In the genomic region with DNA sequence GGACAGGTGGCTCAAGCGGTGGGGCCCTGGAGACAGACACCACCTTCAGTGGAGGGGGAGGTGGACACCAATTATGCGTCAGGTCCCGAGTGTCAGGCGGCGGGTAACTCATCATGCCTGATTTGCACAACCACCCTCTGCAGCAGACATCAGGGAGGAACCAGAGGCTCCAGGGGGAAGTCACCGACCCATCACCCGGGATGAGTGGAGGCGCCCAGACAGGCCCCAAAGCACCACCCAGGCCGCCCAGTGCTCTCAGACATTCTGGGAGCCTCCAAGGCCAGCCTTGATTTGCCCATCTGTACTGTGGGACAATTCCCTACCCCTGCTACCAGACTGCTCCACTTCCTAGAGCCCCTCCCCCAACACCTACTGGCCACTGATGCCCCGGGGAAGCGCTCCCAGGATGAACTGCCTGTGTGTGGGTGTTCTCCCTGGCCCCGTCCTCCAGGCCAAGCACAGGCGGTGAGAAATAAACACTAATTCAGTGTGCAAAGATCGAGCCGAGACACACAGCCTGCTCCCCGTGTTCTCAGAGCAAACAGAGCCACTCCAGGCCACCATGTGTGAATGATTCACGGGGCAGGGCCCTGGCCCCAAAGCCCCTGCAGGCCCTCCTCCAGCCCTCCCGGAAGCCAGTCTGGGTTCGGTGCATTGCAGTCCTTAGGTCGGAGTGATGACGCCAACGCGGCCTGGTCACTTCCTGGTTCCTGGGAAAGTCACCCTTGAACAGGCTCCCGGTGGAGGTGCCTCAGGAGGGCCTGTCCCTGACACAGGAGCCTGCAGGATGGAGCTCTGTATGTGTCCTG, we compare ENCODE assay signal across 1 cellular context.
TF ChIP-seq lines count a peak whose summit lies in the region.

No MANE protein-coding gene starts in this region.

TF ChIP-seq in SK-N-SH treated with all-trans-retinoic acid at 6 μM for 48 hours, 23 proteins besides CTCF, POLR2A, EP300 and RAD21 (continued from another document):
- TF ChIP-seq, protein P1, sequence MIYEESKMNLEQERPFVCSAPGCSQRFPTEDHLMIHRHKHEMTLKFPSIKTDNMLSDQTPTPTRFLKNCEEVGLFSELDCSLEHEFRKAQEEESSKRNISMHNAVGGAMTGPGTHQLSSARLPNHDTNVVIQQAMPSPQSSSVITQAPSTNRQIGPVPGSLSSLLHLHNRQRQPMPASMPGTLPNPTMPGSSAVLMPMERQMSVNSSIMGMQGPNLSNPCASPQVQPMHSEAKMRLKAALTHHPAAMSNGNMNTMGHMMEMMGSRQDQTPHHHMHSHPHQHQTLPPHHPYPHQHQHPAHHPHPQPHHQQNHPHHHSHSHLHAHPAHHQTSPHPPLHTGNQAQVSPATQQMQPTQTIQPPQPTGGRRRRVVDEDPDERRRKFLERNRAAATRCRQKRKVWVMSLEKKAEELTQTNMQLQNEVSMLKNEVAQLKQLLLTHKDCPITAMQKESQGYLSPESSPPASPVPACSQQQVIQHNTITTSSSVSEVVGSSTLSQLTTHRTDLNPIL (CRISPR knock-in tag; IDR thresholded peaks at IDR 0.05; ENCODE audit: low read depth) = no peak
- TF ChIP-seq ZFP3 (CRISPR knock-in tag; IDR thresholded peaks at IDR 0.05) (no peak), TOX (CRISPR knock-in tag; IDR thresholded peaks at IDR 0.05; ENCODE audit: borderline replicate concordance) (no peak), TCF4 (CRISPR knock-in tag; IDR thresholded peaks at IDR 0.05; ENCODE audit: borderline replicate concordance) (no peak), ZNF70 (CRISPR knock-in tag; IDR thresholded peaks at IDR 0.05) (no peak)
- TF ChIP-seq, protein P2, sequence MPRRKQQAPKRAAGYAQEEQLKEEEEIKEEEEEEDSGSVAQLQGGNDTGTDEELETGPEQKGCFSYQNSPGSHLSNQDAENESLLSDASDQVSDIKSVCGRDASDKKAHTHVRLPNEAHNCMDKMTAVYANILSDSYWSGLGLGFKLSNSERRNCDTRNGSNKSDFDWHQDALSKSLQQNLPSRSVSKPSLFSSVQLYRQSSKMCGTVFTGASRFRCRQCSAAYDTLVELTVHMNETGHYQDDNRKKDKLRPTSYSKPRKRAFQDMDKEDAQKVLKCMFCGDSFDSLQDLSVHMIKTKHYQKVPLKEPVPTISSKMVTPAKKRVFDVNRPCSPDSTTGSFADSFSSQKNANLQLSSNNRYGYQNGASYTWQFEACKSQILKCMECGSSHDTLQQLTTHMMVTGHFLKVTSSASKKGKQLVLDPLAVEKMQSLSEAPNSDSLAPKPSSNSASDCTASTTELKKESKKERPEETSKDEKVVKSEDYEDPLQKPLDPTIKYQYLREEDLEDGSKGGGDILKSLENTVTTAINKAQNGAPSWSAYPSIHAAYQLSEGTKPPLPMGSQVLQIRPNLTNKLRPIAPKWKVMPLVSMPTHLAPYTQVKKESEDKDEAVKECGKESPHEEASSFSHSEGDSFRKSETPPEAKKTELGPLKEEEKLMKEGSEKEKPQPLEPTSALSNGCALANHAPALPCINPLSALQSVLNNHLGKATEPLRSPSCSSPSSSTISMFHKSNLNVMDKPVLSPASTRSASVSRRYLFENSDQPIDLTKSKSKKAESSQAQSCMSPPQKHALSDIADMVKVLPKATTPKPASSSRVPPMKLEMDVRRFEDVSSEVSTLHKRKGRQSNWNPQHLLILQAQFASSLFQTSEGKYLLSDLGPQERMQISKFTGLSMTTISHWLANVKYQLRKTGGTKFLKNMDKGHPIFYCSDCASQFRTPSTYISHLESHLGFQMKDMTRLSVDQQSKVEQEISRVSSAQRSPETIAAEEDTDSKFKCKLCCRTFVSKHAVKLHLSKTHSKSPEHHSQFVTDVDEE (CRISPR knock-in tag; IDR thresholded peaks at IDR 0.05) = no peak
